20 cellular contexts compared by ENCODE assay signal in the genomic region with DNA sequence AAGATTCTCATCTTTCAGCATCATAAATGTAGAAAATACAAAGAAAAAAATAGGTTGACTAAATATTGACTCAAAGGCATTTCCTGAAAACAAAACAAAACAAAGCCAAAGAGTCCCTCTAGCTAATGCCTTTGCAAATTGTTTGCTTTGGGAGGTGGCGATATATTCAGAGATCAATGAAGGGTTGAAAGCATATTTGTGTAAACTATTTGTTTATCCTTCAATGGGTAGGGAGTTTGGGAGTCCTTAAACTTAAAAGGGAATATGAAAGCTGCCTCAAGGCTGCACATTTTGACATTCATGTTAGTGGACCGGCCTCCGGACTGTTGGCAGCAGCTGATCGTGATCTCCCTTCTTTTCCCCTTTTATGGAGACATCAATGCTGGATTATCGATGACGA.
DNase-seq lines count a peak whose midpoint lies in the region; ATAC-seq lines count a peak whose summit lies in the region.
"Had no signal": no experiment of that assay in that cellular context is flagged by ENCODE, and none has a peak within 500 bp of the region (broad histone marks: within the 10 kb centered on the region; RNA-seq: fewer than 3 reads in every experiment).

No MANE protein-coding gene starts in this region.

- ATAC-seq in left lobe of liver (peak; percentile 56), GM19455 (IDR thresholded peaks at IDR 0.05; ENCODE audit: unreplicated experiment) (no peak), GM18519 (IDR thresholded peaks at IDR 0.05; ENCODE audit: low FRiP score, unreplicated experiment) (no peak)
- ATAC-seq: CD8-positive, alpha-beta T cell had no signal

- DNase-seq in COLO668 (lab: John Stamatoyannopoulos, UW; ENCODE audit: unreplicated experiment) (peak; percentile 36), NCI-H146 (lab: John Stamatoyannopoulos, UW) (peak; percentile 55), NCI-H69 (lab: John Stamatoyannopoulos, UW) (peak; percentile 59), left lobe of liver (ENCODE audit: low spot score) (no peak), amygdala (lab: John Stamatoyannopoulos, UW) (no peak)
- DNase-seq: CD8-positive, alpha-beta T cell; GDM1; GM23248; HCEC 1CT; Kasumi-1; MM.1S; NCI-H1092; NCI-H1436 treated with DMSO at 0.1 percent for 48 hours; NCI-H2171 treated with DMSO at 0.1 percent for 48 hours; NCI-H510A; PC-9; SIG-M5; T-helper 1 cell had no signal

Comparison
In these comparisons a context has a peak if more than half of its experiments do, and no peak if none do; other contexts are left out.
1. DNase-seq: peak in COLO668 (single experiment), NCI-H146 (single experiment) and NCI-H69 (single experiment); none in left lobe of liver (single experiment) and amygdala (0 of 56).